In the genomic region with DNA sequence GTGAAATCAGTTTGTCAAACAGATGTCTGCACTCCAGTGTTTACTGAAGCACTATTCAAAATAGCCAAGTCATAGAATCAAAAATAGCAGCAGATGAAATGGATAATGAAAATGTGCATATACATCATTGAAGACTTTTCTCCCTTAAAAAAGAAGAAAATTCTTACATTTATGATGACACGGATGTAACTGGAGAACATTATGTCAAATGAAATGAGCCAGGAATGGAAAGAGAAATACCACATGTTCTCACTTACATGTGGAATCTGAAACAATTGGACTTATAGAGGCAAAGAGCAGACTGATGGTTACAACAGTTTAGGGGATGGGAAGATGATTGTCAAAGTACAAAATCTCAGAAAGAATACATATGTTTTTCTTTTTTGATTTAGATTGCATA, we compare ENCODE assay signal across 24 cellular contexts. TPM values are rescaled to one million over a fixed set of nuclear protein-coding genes. Genes with fewer than 3 reads are reported as not detected.
"Had no signal": no experiment of that assay in that cellular context is flagged by ENCODE, and none has a peak within 500 bp of the region (broad histone marks: within the 10 kb centered on the region; RNA-seq: fewer than 3 reads in every experiment).

No MANE protein-coding gene starts in this region.

- H3K4me3 ChIP-seq: colonic mucosa, dorsolateral prefrontal cortex, esophagus muscularis mucosa, gastroesophageal sphincter, heart left ventricle, hepatocyte, left lung, lower lobe of right lung, mucosa of descending colon had no signal

- DNase-seq: colonic mucosa; cortex of kidney; dermis blood vessel endothelial cell; dorsolateral prefrontal cortex; effector CD4-positive, alpha-beta T cell; effector memory CD4-positive, alpha-beta T cell; foreskin keratinocyte; heart left ventricle; hypothalamus; immature natural killer cell; islet precursor cell; kidney; kidney glomerular epithelial cell; left lung; left ventricle myocardium superior; lower lobe of right lung; mesenchymal stem cell; mucosa of descending colon; naive B cell had no signal

RNA-seq across cellular contexts. Expression of a gene that starts 21.5 kb away (rescaled TPM):
- total RNA-seq: dermis blood vessel endothelial cell, endothelial cell of umbilical vein, foreskin keratinocyte, left ventricle myocardium superior, mesenteric fat pad had no signal
